In genomic region chr5:128711216-128711615, GRCh38 we compare ENCODE assay signal across 18 cellular contexts.
"Had no signal": no experiment of that assay in that cellular context is flagged by ENCODE, and none has a peak within 500 bp of the region (broad histone marks: within the 10 kb centered on the region; RNA-seq: fewer than 3 reads in every experiment).

No MANE protein-coding gene starts in this region.

- H3K9me3 ChIP-seq: right atrium auricular region, suprapubic skin, thyroid gland had no signal

- H3K4me1 Mint-ChIP-seq: naive B cell, nephron progenitor cell had no signal

- H2AFZ ChIP-seq: hepatocyte had no signal

- H3K4me1 ChIP-seq: right atrium auricular region, suprapubic skin, thyroid gland had no signal

- H3K36me3 ChIP-seq: right atrium auricular region, suprapubic skin, thyroid gland had no signal

- H3K27ac Mint-ChIP-seq: dendritic cell treated with granulocyte-macrophage colony-stimulating factor and Interleukin-4, amounts not matched to agents 40 ng/mL and 50 ng/mL, for 4 days; naive B cell; type B pancreatic cell had no signal

- H3K27me3 ChIP-seq: hepatocyte, right atrium auricular region, suprapubic skin, thyroid gland had no signal

- H3K36me3 Mint-ChIP-seq: naive B cell, type B pancreatic cell had no signal

- H3K27ac ChIP-seq: hepatocyte, right atrium auricular region, suprapubic skin, thyroid gland had no signal

- H3K4me3 Mint-ChIP-seq: dendritic cell treated with granulocyte-macrophage colony-stimulating factor and Interleukin-4, amounts not matched to agents 40 ng/mL and 50 ng/mL, for 4 days; naive B cell; nephron progenitor cell; type B pancreatic cell had no signal

- H3K4me2 ChIP-seq: hepatocyte, smooth muscle cell had no signal

- H3K4me3 ChIP-seq: hepatocyte, lung, right atrium auricular region, smooth muscle cell, suprapubic skin, thyroid gland had no signal

- H3K27me3 Mint-ChIP-seq: dendritic cell treated with granulocyte-macrophage colony-stimulating factor and Interleukin-4, amounts not matched to agents 40 ng/mL and 50 ng/mL, for 4 days; naive B cell; type B pancreatic cell had no signal

- ATAC-seq: left colon; left ventricle myocardium superior; stimulated activated naive CD8-positive, alpha-beta T cell treated with anti-CD3 and anti-CD28 coated beads, Interleukin-15, Interleukin-2, amounts not matched to agents 100 U/mL and 50 U/mL, for 24 hours had no signal

- DNase-seq: erythroblast; foreskin melanocyte; head of caudate nucleus; left colon; left ventricle myocardium superior; mesendoderm; naive B cell; nephron progenitor cell; stimulated activated CD4-positive, alpha-beta T cell treated with anti-CD3 and anti-CD28 coated beads, Interleukin-2, amount 100 ng/mL, for 48 hours; stimulated activated naive CD8-positive, alpha-beta T cell treated with anti-CD3 and anti-CD28 coated beads, Interleukin-15, Interleukin-2, amounts not matched to agents 100 U/mL and 50 U/mL, for 24 hours; thyroid gland had no signal

- H3K79me2 ChIP-seq: hepatocyte had no signal
